In the genomic region with DNA sequence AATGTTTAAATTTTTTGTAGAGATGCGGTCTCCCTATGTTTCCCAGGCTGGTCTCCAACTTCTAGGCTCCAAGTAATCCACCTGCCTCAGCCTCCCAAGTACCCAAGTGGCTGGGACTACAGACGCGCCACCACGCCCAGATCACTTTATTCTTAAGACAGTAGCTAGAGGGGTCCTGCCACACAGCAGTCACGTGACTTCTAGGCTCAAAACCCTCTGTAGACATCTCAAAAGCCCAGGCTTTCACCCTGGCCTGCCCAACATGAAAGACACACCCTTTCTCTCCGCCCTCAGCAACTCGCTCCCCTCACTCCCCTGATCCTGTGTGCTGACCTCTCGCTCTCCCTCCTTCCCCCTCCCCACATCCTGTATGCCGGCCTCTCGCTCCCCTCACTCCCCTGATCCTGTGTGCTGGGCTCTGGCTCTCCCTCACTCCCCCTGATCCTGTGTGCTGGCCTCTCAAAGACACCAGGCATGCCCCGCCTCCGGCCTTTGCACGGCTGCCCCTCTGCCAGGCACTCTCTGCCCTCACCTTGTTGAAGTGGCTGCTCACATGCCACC, we compare ENCODE assay signal across 20 cellular contexts.
DNase-seq lines count a peak whose midpoint lies in the region; ATAC-seq, FAIRE-seq and TF ChIP-seq lines count a peak whose summit lies in the region.
"Had no signal": no experiment of that assay in that cellular context is flagged by ENCODE, and none has a peak within 500 bp of the region (broad histone marks: within the 10 kb centered on the region; RNA-seq: fewer than 3 reads in every experiment).

No MANE protein-coding gene starts in this region.

- H3K9me3 ChIP-seq in GM12878 (replicated peaks; ENCODE audit: control insufficient read depth, insufficient read depth, low read length) (no peaks in the 10 kb centered on the region), neural progenitor cell (ENCODE audit: low read depth) (no peaks in the 10 kb centered on the region)
- H3K9me3 ChIP-seq: HAP-1, Peyer's patch had no signal

- H3K27me3 ChIP-seq in GM23338 (ENCODE audit: insufficient read depth) (no peaks in the 10 kb centered on the region), GM12878 (replicated peaks in 1 of 2; ENCODE audit: control insufficient read depth in 2 of 2, insufficient read depth in 2 of 2, low read length in 1 of 2) (no peaks in the 10 kb centered on the region; a peak in 1 of 4 replicates), neural progenitor cell (no peaks in the 10 kb centered on the region)
- H3K27me3 ChIP-seq: Peyer's patch had no signal

- intact Hi-C loops in GM12878 (cut with micrococcal nuclease; ENCODE audit: unreplicated experiment) = loop anchor here (10.0 kb wide), 2 partner anchors 530 to 640 kb away; partner anchors contain the start of gene FARP1

- in situ Hi-C loops in GM12878 (cut with MboI) = loop anchor here (10.0 kb wide), 1 partner anchor 820 kb away; no protein-coding TSS in a partner anchor

- SMC1A ChIA-PET in GM12878 (lab: Charles Lee; ENCODE audit: uncharacterized antibody, unreplicated experiment) = no interaction called here

- TF ChIP-seq POLR2A in GM12878 (IDR thresholded peaks at IDR 0.05; ENCODE audit: low read depth, low read length) = no peak

- no peak overlapping the region for H3K4me3 ChIP-seq in GM23338
- H3K4me3 ChIP-seq in GM12878 = no peak overlapping the region
- H3K4me3 ChIP-seq in neural progenitor cell = no peak overlapping the region
- H3K4me3 ChIP-seq: HAP-1, Peyer's patch had no signal

- H3K27me3 Mint-ChIP-seq in GM23338 (ENCODE audit: insufficient read depth, low read depth, poor library complexity) (peaks cover 2% of the 10 kb centered on the region), neural progenitor cell (ENCODE audit: insufficient read depth, low read depth) (peaks cover 10% of the 10 kb centered on the region)

- TF ChIP-seq CTCF in GM23338 (conservative IDR thresholded peaks at IDR 0.05; ENCODE audit: low read depth in 2 of 2) (no peak), GM12878 (IDR thresholded peaks at IDR 0.05 in 2 of 3, conservative IDR thresholded peaks at IDR 0.05 in 1 of 3; ENCODE audit: control insufficient read depth in 2 of 3, extremely low read depth in 1 of 3, insufficient read depth in 1 of 3, low read depth in 3 of 3, low read length in 3 of 3) (no peak), neural progenitor cell (IDR thresholded peaks at IDR 0.05) (no peak)

- DNase-seq in GM23338 (ENCODE audit: low spot score) (peak; percentile 59), GM12878 (ENCODE audit: low read depth, low spot score) (no peak), left kidney (ENCODE audit: low read depth, low spot score) (peak; percentile 89), neural progenitor cell (ENCODE audit: low spot score) (peak; percentile 25), cerebellum (ENCODE audit: low spot score) (no peak), LoVo (ENCODE audit: low spot score) (no peak), NK-92 (lab: John Stamatoyannopoulos, UW; ENCODE audit: unreplicated experiment) (no peak)
- DNase-seq: CD8-positive, alpha-beta memory T cell; GDM1; KG1; NCI-H1105 treated with DMSO at 0.1 percent for 48 hours; NCI-H2029 treated with DMSO at 0.1 percent for 48 hours; NCI-H226; NCI-H510A treated with DMSO at 0.1 percent for 48 hours; NCI-H82; Peyer's patch had no signal

- H3K4me1 ChIP-seq in GM23338 (ENCODE audit: insufficient read depth) (peaks cover 4% of the 10 kb centered on the region; the same call in 1 of the 2 replicates), GM12878 (ENCODE audit: control insufficient read depth, insufficient read depth, low read length) (no peaks in the 10 kb centered on the region), neural progenitor cell (no peaks in the 10 kb centered on the region)

- H3K79me2 ChIP-seq in GM23338 (replicated peaks; ENCODE audit: insufficient read depth) = no peaks in the 10 kb centered on the region
- no peaks in the 10 kb centered on the region for H3K79me2 ChIP-seq in GM12878 (ENCODE audit: control insufficient read depth, insufficient read depth, low read length)
- H3K79me2 ChIP-seq in neural progenitor cell (ENCODE audit: low read depth) = no peaks in the 10 kb centered on the region

- H3K4me1 Mint-ChIP-seq in GM23338 = peaks cover 26% of the 10 kb centered on the region
- H3K4me1 Mint-ChIP-seq in neural progenitor cell = peaks cover 25% of the 10 kb centered on the region

- no TSS peak for BruUV-seq in GM12878 (replicated peaks; lab: Mats Ljungman, UMichigan)

- no peak for TF ChIP-seq EP300 in GM12878 (IDR thresholded peaks at IDR 0.05; ENCODE audit: borderline replicate concordance in 1 of 2, control insufficient read depth in 1 of 2, low read depth in 2 of 2, low read length in 2 of 2)

- H3K27ac ChIP-seq in GM23338 (ENCODE audit: low read depth) = no peak overlapping the region
- H3K27ac ChIP-seq in GM12878 (ENCODE audit: control insufficient read depth, insufficient read depth) = no peak overlapping the region
- H3K27ac ChIP-seq in neural progenitor cell = no peak overlapping the region
- H3K27ac ChIP-seq: C4-2B, Peyer's patch had no signal

- POLR2A ChIA-PET in GM12878 (lab: Charles Lee) = interaction anchor here (0.6 kb wide), 1 partner anchor 378 kb away, joined by 3 read pairs; no protein-coding TSS in a partner anchor

- H3K36me3 ChIP-seq in GM23338 (ENCODE audit: insufficient read depth) = no peaks in the 10 kb centered on the region
- H3K36me3 ChIP-seq in GM12878 (ENCODE audit: control insufficient read depth in 2 of 2, insufficient read depth in 2 of 2, low read length in 1 of 2) = no peaks in the 10 kb centered on the region
- no peaks in the 10 kb centered on the region for H3K36me3 ChIP-seq in neural progenitor cell
- H3K36me3 ChIP-seq: HAP-1, Peyer's patch had no signal

- no peak overlapping the region for H3K9ac ChIP-seq in GM12878 (ENCODE audit: control insufficient read depth, insufficient read depth, low read length)
- no peak overlapping the region for H3K9ac ChIP-seq in neural progenitor cell

- H3K9me3 Mint-ChIP-seq in GM23338 = no peaks in the 10 kb centered on the region
- H3K9me3 Mint-ChIP-seq in neural progenitor cell = peaks cover 2% of the 10 kb centered on the region
- H3K9me3 Mint-ChIP-seq: CD8-positive, alpha-beta memory T cell had no signal

- H3K4me3 Mint-ChIP-seq in GM23338 = no peak overlapping the region
- no peak overlapping the region for H3K4me3 Mint-ChIP-seq in neural progenitor cell
- H3K4me3 Mint-ChIP-seq: CD8-positive, alpha-beta memory T cell had no signal

- H3K36me3 Mint-ChIP-seq in GM23338 (ENCODE audit: low read depth) (no peaks in the 10 kb centered on the region), neural progenitor cell (no peaks in the 10 kb centered on the region)
- H3K36me3 Mint-ChIP-seq: CD8-positive, alpha-beta memory T cell had no signal

- peak overlapping the region; percentile 63; the same call in 1 of the 2 replicates for H2AFZ ChIP-seq in GM23338
- H2AFZ ChIP-seq in GM12878 (ENCODE audit: control insufficient read depth, low read depth, low read length) = no peak overlapping the region
- H2AFZ ChIP-seq in neural progenitor cell (replicated peaks) = no peak overlapping the region

- no peaks in the 10 kb centered on the region for H3F3A ChIP-seq in GM23338 (replicated peaks; ENCODE audit: low read depth)
- no peaks in the 10 kb centered on the region for H3F3A ChIP-seq in neural progenitor cell (ENCODE audit: low read depth)

- no peak for FAIRE-seq in GM12878 (lab: Jason Lieb, UNC)
- FAIRE-seq: GM19239 had no signal

- H3K27ac Mint-ChIP-seq in GM23338 (no peak overlapping the region), neural progenitor cell (peak overlapping the region; percentile 9)

- WGBS in GM12878 (ENCODE audit: insufficient coverage, insufficient replicate concordance, low lambda C conversion rate, missing lambda C conversion rate) = 22% methylated on average over 10 of the region's 13 CpGs

- H3K4me2 ChIP-seq in GM23338 (no peak overlapping the region), GM12878 (ENCODE audit: control insufficient read depth, insufficient read depth) (no peak overlapping the region), neural progenitor cell (no peak overlapping the region)

- H4K20me1 ChIP-seq in GM23338 (replicated peaks; ENCODE audit: insufficient read depth) (no peaks in the 10 kb centered on the region), GM12878 (ENCODE audit: control insufficient read depth, insufficient read depth) (no peaks in the 10 kb centered on the region), neural progenitor cell (ENCODE audit: low read depth) (no peaks in the 10 kb centered on the region)

- TF ChIP-seq RAD21 in GM12878 (IDR thresholded peaks at IDR 0.05; ENCODE audit: insufficient read depth, low read depth, low read length) = no peak

- CTCF ChIA-PET in GM12878 (lab: Yijun Ruan, JAX) = interaction anchor here (2.4 to 5.5 kb wide), 2 partner anchors 22 to 230 kb away, joined by 18 to 45 read pairs; no protein-coding TSS in a partner anchor

- H3K9me2 ChIP-seq in GM23338 (ENCODE audit: insufficient read depth) = 0 out of 2 replicates have a peak, but pooled peaks cover 3% of the 10 kb centered on the region

- RAD21 ChIA-PET in GM12878 (lab: Charles Lee; ENCODE audit: unreplicated experiment) = no interaction called here

- ATAC-seq in GM23338 (peak; percentile 22), GM12878 (no peak), HG02623 (IDR thresholded peaks at IDR 0.05; ENCODE audit: unreplicated experiment) (no peak)

TF ChIP-seq in GM23338, 12 proteins besides CTCF, POLR2A, EP300 and RAD21 (continues in another document):
- no peak for TF ChIP-seq NANOG (IDR thresholded peaks at IDR 0.05; ENCODE audit: borderline replicate concordance)

TF ChIP-seq in GM12878, 131 proteins besides CTCF, POLR2A, EP300 and RAD21:
- TF ChIP-seq RAD51 (IDR thresholded peaks at IDR 0.05) (peak; percentile 42; the same call in 1 of the 2 replicates), BHLHE40 (IDR thresholded peaks at IDR 0.05; ENCODE audit: borderline replicate concordance in 1 of 2, low read depth in 2 of 2, low read length in 1 of 2) (peak in 1 of 2 experiments; percentile 22; a peak in 1 of 4 replicates), SMC3 (IDR thresholded peaks at IDR 0.05; ENCODE audit: borderline replicate concordance, low read length) (no peak), HDAC2 (IDR thresholded peaks at IDR 0.05) (no peak)

Comparison
In these comparisons a context has a peak if more than half of its experiments do, and no peak if none do; other contexts are left out.
1. DNase-seq: peak in GM23338 (single experiment), left kidney (single experiment) and neural progenitor cell (single experiment); none in GM12878 (single experiment), cerebellum (single experiment), LoVo (single experiment) and NK-92 (single experiment).